ENCODE assay signal across 24 cellular contexts in the genomic region with DNA sequence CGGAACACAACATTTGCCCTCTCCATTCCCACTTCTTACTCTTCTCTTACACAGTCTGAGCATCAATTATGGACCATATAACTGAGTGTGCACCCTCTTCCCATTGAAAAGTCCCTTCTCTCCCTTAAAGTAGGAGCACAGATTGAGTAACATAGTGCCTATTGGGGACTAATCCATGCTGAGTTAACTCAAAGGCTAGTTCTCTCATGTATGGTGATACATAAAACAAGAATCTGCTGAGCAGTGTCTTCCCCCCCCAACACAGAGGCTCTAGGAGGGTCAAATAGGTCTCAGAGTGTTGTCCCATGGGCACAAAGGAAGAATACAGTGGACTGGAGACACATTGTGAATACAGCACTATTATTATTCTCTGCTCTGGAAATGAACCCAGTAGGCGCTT.
"Had no signal": no experiment of that assay in that cellular context is flagged by ENCODE, and none has a peak within 500 bp of the region (broad histone marks: within the 10 kb centered on the region; RNA-seq: fewer than 3 reads in every experiment).

No MANE protein-coding gene starts in this region.

- H3K4me3 Mint-ChIP-seq: activated CD4-positive, alpha-beta memory T cell treated with anti-CD3 and anti-CD28 coated beads for 36 hours; activated naive CD8-positive, alpha-beta T cell treated with anti-CD3 and anti-CD28 coated beads, Interleukin-2, amount 10 ng/mL, durations not matched to agents 7 days and 5 days; endodermal cell; naive B cell; stimulated activated naive B cell treated with anti-CD40 and anti-IgM and Interleukin-4, amounts not matched to agents 10 μg/mL and 1 μg/mL and 100 μg/mL, for 72 hours; T-helper 17 cell; type B pancreatic cell had no signal

- H3K27ac ChIP-seq: coronary artery, gastrocnemius medialis, right lobe of liver had no signal

- ATAC-seq: gastrocnemius medialis; left cardiac atrium; right lobe of liver; stimulated activated naive B cell treated with anti-CD40 and anti-IgM and Interleukin-4, amounts not matched to agents 10 μg/mL and 1 μg/mL and 100 μg/mL, for 72 hours; T-helper 17 cell had no signal

- H3K9me3 ChIP-seq: gastrocnemius medialis, right lobe of liver had no signal

- H3K27me3 ChIP-seq: gastrocnemius medialis, right lobe of liver had no signal

- H3K4me1 ChIP-seq: gastrocnemius medialis, right lobe of liver had no signal

- H3K36me3 Mint-ChIP-seq: activated CD4-positive, alpha-beta memory T cell treated with anti-CD3 and anti-CD28 coated beads for 36 hours; activated naive CD8-positive, alpha-beta T cell treated with anti-CD3 and anti-CD28 coated beads, Interleukin-2, amount 10 ng/mL, durations not matched to agents 7 days and 5 days; naive B cell; stimulated activated naive B cell treated with anti-CD40 and anti-IgM and Interleukin-4, amounts not matched to agents 10 μg/mL and 1 μg/mL and 100 μg/mL, for 72 hours; type B pancreatic cell had no signal

- H3K4me1 Mint-ChIP-seq: activated naive CD8-positive, alpha-beta T cell treated with anti-CD3 and anti-CD28 coated beads, Interleukin-2, amount 10 ng/mL, durations not matched to agents 7 days and 5 days; endodermal cell; naive B cell; stimulated activated naive B cell treated with anti-CD40 and anti-IgM and Interleukin-4, amounts not matched to agents 10 μg/mL and 1 μg/mL and 100 μg/mL, for 72 hours; T-helper 17 cell had no signal

- H3K4me2 ChIP-seq: smooth muscle cell had no signal

- H3K36me3 ChIP-seq: gastrocnemius medialis, right lobe of liver had no signal

- DNase-seq: activated CD4-positive, alpha-beta memory T cell treated with anti-CD3 and anti-CD28 coated beads for 36 hours; activated CD4-positive, alpha-beta T cell treated with anti-CD3 and anti-CD28 coated beads for 48 hours; activated CD4-positive, CD25-positive, alpha-beta regulatory T cell; activated naive CD4-positive, alpha-beta T cell treated with Interleukin-2 at 50 U/mL for 16 hours; activated naive CD8-positive, alpha-beta T cell treated with anti-CD3 and anti-CD28 coated beads, Interleukin-2, amount 10 ng/mL, durations not matched to agents 7 days and 5 days; activated T-cell treated with anti-CD3 and anti-CD28 coated beads, Interleukin-2, amount 50 U/mL, for 48 hours; amniotic stem cell; cerebellar nuclear complex; endodermal cell; gastrocnemius medialis; hippocampal formation; left cardiac atrium; naive B cell; nucleus accumbens; posterior cingulate gyrus; right lobe of liver; stimulated activated CD4-positive, alpha-beta T cell treated with anti-CD3 and anti-CD28 coated beads, Interleukin-2, amount 100 ng/mL, for 48 hours; stimulated activated CD8-positive, alpha-beta memory T cell treated with anti-CD3 and anti-CD28 coated beads, Interleukin-4, amount 100 ng/mL, for 48 hours; stimulated activated naive B cell treated with anti-CD40 and anti-IgM and Interleukin-4, amounts not matched to agents 10 μg/mL and 1 μg/mL and 100 μg/mL, for 72 hours; SW 1271; T-helper 17 cell had no signal

- H3K27ac Mint-ChIP-seq: activated CD4-positive, alpha-beta memory T cell treated with anti-CD3 and anti-CD28 coated beads for 36 hours; activated naive CD8-positive, alpha-beta T cell treated with anti-CD3 and anti-CD28 coated beads, Interleukin-2, amount 10 ng/mL, durations not matched to agents 7 days and 5 days; endodermal cell; naive B cell; stimulated activated naive B cell treated with anti-CD40 and anti-IgM and Interleukin-4, amounts not matched to agents 10 μg/mL and 1 μg/mL and 100 μg/mL, for 72 hours; T-helper 17 cell; type B pancreatic cell had no signal

- H3K27me3 Mint-ChIP-seq: activated CD4-positive, alpha-beta memory T cell treated with anti-CD3 and anti-CD28 coated beads for 36 hours; stimulated activated naive B cell treated with anti-CD40 and anti-IgM and Interleukin-4, amounts not matched to agents 10 μg/mL and 1 μg/mL and 100 μg/mL, for 72 hours; type B pancreatic cell had no signal

- H3K9me3 Mint-ChIP-seq: activated CD4-positive, alpha-beta memory T cell treated with anti-CD3 and anti-CD28 coated beads for 36 hours; activated naive CD8-positive, alpha-beta T cell treated with anti-CD3 and anti-CD28 coated beads, Interleukin-2, amount 10 ng/mL, durations not matched to agents 7 days and 5 days; endodermal cell; naive B cell; stimulated activated naive B cell treated with anti-CD40 and anti-IgM and Interleukin-4, amounts not matched to agents 10 μg/mL and 1 μg/mL and 100 μg/mL, for 72 hours; type B pancreatic cell had no signal

- H3K4me3 ChIP-seq: coronary artery, gastrocnemius medialis, right lobe of liver, smooth muscle cell had no signal
